Comparison of ENCODE assay signal across 9 cellular contexts in genomic region chr13:22278336-22278929, GRCh38.
DNase-seq lines count a peak whose midpoint lies in the region; ATAC-seq and TF ChIP-seq lines count a peak whose summit lies in the region.
"Had no signal": no experiment of that assay in that cellular context is flagged by ENCODE, and none has a peak within 500 bp of the region (broad histone marks: within the 10 kb centered on the region; RNA-seq: fewer than 3 reads in every experiment).

No MANE protein-coding gene starts in this region.

- WGBS in transverse colon (ENCODE audit: low coverage in 1 of 2), 2 donors, result 8 to 47% methylated on average over 2 to 5 of the region's 5 CpGs

- no peaks in the 10 kb centered on the region for H3K36me3 Mint-ChIP-seq in activated CD4-positive, alpha-beta T cell treated with anti-CD3 and anti-CD28 coated beads, Interleukin-2, amount 10 ng/mL, durations not matched to agents 7 days and 5 days (ENCODE audit: low read depth)
- no peaks in the 10 kb centered on the region for H3K36me3 Mint-ChIP-seq in effector memory CD8-positive, alpha-beta T cell (ENCODE audit: insufficient read depth)

- in situ Hi-C loops in transverse colon (cut with MboI; ENCODE audit: low pct_ligation_motif_present in 1 of 4, low pct_unique_long_range_greater_than_20kb in 1 of 4, low sequenced_read_pairs in 3 of 4), result loop anchor here in 3 of 4 donors (25.0 kb wide), 1 partner anchor 641 kb away; no protein-coding TSS in a partner anchor

- peak; percentile 3 for DNase-seq in DMS153 (lab: John Stamatoyannopoulos, UW)
- DNase-seq in NCI-H1105 (lab: John Stamatoyannopoulos, UW), result peak; percentile 13
- peak; percentile 71 for DNase-seq in activated CD4-positive, alpha-beta T cell treated with anti-CD3 and anti-CD28 coated beads, Interleukin-2, amount 10 ng/mL, durations not matched to agents 7 days and 5 days
- peak; percentile 65 to 72 (median 65) for DNase-seq in effector memory CD8-positive, alpha-beta T cell
- DNase-seq in occipital lobe (lab: John Stamatoyannopoulos, UW), result peak; percentile 3
- DNase-seq in transverse colon, result peak; percentile 68

- H3K36me3 ChIP-seq in transverse colon, result no peaks in the 10 kb centered on the region

- H3K27ac ChIP-seq in transverse colon, result no peak overlapping the region
- H3K27ac ChIP-seq: skin epidermis had no signal

- intact Hi-C loops in transverse colon (cut with DNase I; ENCODE audit: low total_unique reads), result loop anchor here (10.0 kb wide), 1 partner anchor 634 kb away; no protein-coding TSS in a partner anchor

- TF ChIP-seq CTCF in transverse colon (IDR thresholded peaks at IDR 0.05), result peak; percentile 41 to 52 (median 47)

- H3K27me3 ChIP-seq in transverse colon, result no peaks in the 10 kb centered on the region

- no peaks in the 10 kb centered on the region for H3K9me3 ChIP-seq in transverse colon

- H3K27me3 Mint-ChIP-seq in activated CD4-positive, alpha-beta T cell treated with anti-CD3 and anti-CD28 coated beads, Interleukin-2, amount 10 ng/mL, durations not matched to agents 7 days and 5 days, result no peaks in the 10 kb centered on the region
- peaks cover 0 to 6% of the 10 kb centered on the region in 2 donors for H3K27me3 Mint-ChIP-seq in effector memory CD8-positive, alpha-beta T cell

- H3K4me1 Mint-ChIP-seq in activated CD4-positive, alpha-beta T cell treated with anti-CD3 and anti-CD28 coated beads, Interleukin-2, amount 10 ng/mL, durations not matched to agents 7 days and 5 days, result no peaks in the 10 kb centered on the region
- H3K4me1 Mint-ChIP-seq in effector memory CD8-positive, alpha-beta T cell (ENCODE audit: low read depth in 2 of 2), result peaks cover 1 to 9% of the 10 kb centered on the region in 2 donors

- ATAC-seq in GM21423 (IDR thresholded peaks at IDR 0.05; ENCODE audit: unreplicated experiment), result peak; percentile 65
- peak; percentile 74 for ATAC-seq in effector memory CD8-positive, alpha-beta T cell (replicated peaks)
- no peak for ATAC-seq in HG02970 (IDR thresholded peaks at IDR 0.05; ENCODE audit: low FRiP score, unreplicated experiment)

- no peak overlapping the region for H3K4me3 ChIP-seq in transverse colon
- H3K4me3 ChIP-seq: skin epidermis had no signal

- H3K27ac Mint-ChIP-seq in activated CD4-positive, alpha-beta T cell treated with anti-CD3 and anti-CD28 coated beads, Interleukin-2, amount 10 ng/mL, durations not matched to agents 7 days and 5 days, result no peak overlapping the region
- peak overlapping the region in 1 of 2 donors; percentile 20 for H3K27ac Mint-ChIP-seq in effector memory CD8-positive, alpha-beta T cell

- CTCF ChIA-PET in activated CD4-positive, alpha-beta T cell treated with anti-CD3 and anti-CD28 coated beads, Interleukin-2, amount 10 ng/mL, durations not matched to agents 7 days and 5 days (lab: Charles Lee), result interaction anchor here (0.5 to 1.0 kb wide), 2 partner anchors 77 to 518 kb away, joined by 3 to 4 read pairs; no protein-coding TSS in a partner anchor

- no peak for TF ChIP-seq POLR2A in transverse colon (IDR thresholded peaks at IDR 0.05)

- no peak overlapping the region for H3K4me3 Mint-ChIP-seq in activated CD4-positive, alpha-beta T cell treated with anti-CD3 and anti-CD28 coated beads, Interleukin-2, amount 10 ng/mL, durations not matched to agents 7 days and 5 days
- no peak overlapping the region for H3K4me3 Mint-ChIP-seq in effector memory CD8-positive, alpha-beta T cell

- no peak for TF ChIP-seq EP300 in transverse colon (IDR thresholded peaks at IDR 0.05; ENCODE audit: low read depth)

- POLR2A ChIA-PET in activated CD4-positive, alpha-beta T cell treated with anti-CD3 and anti-CD28 coated beads, Interleukin-2, amount 10 ng/mL, durations not matched to agents 7 days and 5 days (lab: Charles Lee), result no interaction called here

- H3K9me3 Mint-ChIP-seq in activated CD4-positive, alpha-beta T cell treated with anti-CD3 and anti-CD28 coated beads, Interleukin-2, amount 10 ng/mL, durations not matched to agents 7 days and 5 days, result no peaks in the 10 kb centered on the region
- no peaks in the 10 kb centered on the region for H3K9me3 Mint-ChIP-seq in effector memory CD8-positive, alpha-beta T cell

- no peaks in the 10 kb centered on the region for H3K4me1 ChIP-seq in transverse colon

Comparison
In these comparisons a context has a peak if more than half of its experiments do, and no peak if none do; other contexts are left out.
1. DNase-seq: peak in every context shown above with its lines; median percentile 71 in activated CD4-positive, alpha-beta T cell treated with anti-CD3 and anti-CD28 coated beads, Interleukin-2, amount 10 ng/mL, durations not matched to agents 7 days and 5 days; 68 in transverse colon; 65 in effector memory CD8-positive, alpha-beta T cell; 13 in NCI-H1105; 3 in DMS153; 3 in occipital lobe.